ENCODE assay signal across 8 cellular contexts in the genomic region with DNA sequence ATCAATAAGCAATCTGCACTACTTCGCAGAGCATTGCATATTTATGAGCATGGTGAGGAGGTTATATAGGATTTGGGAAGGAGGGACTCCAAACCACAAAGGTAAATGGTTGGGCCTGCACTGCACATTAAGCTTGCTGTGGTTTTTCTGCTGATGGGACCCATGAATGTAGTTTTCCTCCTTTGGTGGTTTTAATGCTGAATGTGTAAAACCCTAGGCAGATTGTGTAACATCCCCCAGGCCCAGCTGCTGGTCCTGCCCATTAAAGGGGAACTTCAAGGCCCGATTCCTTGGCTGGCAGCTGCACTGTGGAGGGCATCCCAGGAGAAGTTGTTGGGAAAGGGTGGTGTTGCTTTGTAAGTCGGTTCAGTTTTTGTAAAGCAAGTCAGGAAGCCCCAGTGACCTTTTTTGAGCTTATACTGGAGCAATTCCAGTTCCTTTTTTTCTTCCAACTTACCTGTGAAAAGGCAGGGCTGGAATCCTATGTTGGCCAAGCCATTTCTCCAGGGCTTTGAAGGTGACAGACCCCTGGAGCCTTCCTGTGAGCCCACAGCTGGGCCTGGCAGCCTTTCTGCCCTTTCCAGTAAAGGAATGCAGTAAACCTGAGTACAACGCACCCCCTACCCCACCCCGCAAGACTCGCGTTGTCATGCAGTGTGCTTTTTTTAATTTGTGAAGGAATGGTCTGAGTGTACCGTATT. TPM values are rescaled to one million over a fixed set of nuclear protein-coding genes. Genes with fewer than 3 reads are reported as not detected.
A peak's percentile ranks its signal among the peaks of the same experiment; 100 is the strongest.
DNase-seq lines count a peak whose midpoint lies in the region; ATAC-seq and TF ChIP-seq lines count a peak whose summit lies in the region.

No MANE protein-coding gene starts in this region.

- H3K27me3 ChIP-seq in body of pancreas = no peaks in the 10 kb centered on the region
- H3K27me3 ChIP-seq in spleen (replicated peaks in 1 of 7) = no peaks in the 10 kb centered on the region

- H3K36me3 ChIP-seq in body of pancreas (replicated peaks in 1 of 2; ENCODE audit: insufficient read depth in 1 of 2, low read depth in 2 of 2) (no peaks in the 10 kb centered on the region), spleen (peaks cover 0 to 73% (median 3%) of the 10 kb centered on the region in 6 donors)

- no peaks in the 10 kb centered on the region for H3K9me3 ChIP-seq in body of pancreas
- no peaks in the 10 kb centered on the region for H3K9me3 ChIP-seq in spleen

- DNase-seq in HK-2 (ENCODE audit: unreplicated experiment) (peak; percentile 46), body of pancreas (peak; percentile 49 to 79 (median 59)), islet precursor cell (peak; percentile 67), spleen (no peak), NCI-H1092 (lab: John Stamatoyannopoulos, UW) (no peak), NCI-H2081 treated with DMSO at 0.1 percent for 48 hours (lab: John Stamatoyannopoulos, UW) (no peak)

- WGBS in body of pancreas, 2 donors = 11 to 14% methylated on average over 7 to 8 of the region's 8 CpGs
- 46 to 66% (median 50%) methylated on average over 7 to 8 of the region's 8 CpGs for WGBS in spleen, 5 donors

- H3K4me3 ChIP-seq in body of pancreas (no peak overlapping the region), spleen (no peak overlapping the region)

- H3K27ac ChIP-seq in body of pancreas = peak overlapping the region; percentile 90 to 95 (median 94)
- peak overlapping the region in 7 of 8 donors; percentile 42 to 80 (median 77) for H3K27ac ChIP-seq in spleen

- ATAC-seq in body of pancreas (no peak), HG02938 (IDR thresholded peaks at IDR 0.05; ENCODE audit: unreplicated experiment) (no peak), GM18519 (IDR thresholded peaks at IDR 0.05; ENCODE audit: low FRiP score, unreplicated experiment) (no peak)

- no peak for TF ChIP-seq POLR2A in body of pancreas (IDR thresholded peaks at IDR 0.05)
- no peak for TF ChIP-seq POLR2A in spleen (IDR thresholded peaks at IDR 0.05)

- H3K4me1 ChIP-seq in body of pancreas (peaks cover 43% of the 10 kb centered on the region), spleen (peaks cover 15 to 62% (median 50%) of the 10 kb centered on the region in 6 donors)

- intact Hi-C loops in body of pancreas (cut with DNase I) (no loop called here), spleen (cut with DNase I; ENCODE audit: low total_unique reads) (no loop called here)

- TF ChIP-seq CTCF in body of pancreas (IDR thresholded peaks at IDR 0.05) = no peak
- no peak for TF ChIP-seq CTCF in spleen (IDR thresholded peaks at IDR 0.05 in 8 of 11, conservative IDR thresholded peaks at IDR 0.05 in 3 of 11)

RNA-seq across cellular contexts. Expression of a gene that starts 43.1 kb away (rescaled TPM):
- total RNA-seq in body of pancreas (10 to 100 TPM; 19.2 to 23.4 TPM), spleen (10 to 100 TPM; 19.3 to 44.6 (median 30.8) TPM)
- 10 to 100 TPM; 53.2 to 68.4 (median 61.8) TPM for polyA plus RNA-seq in spleen

Comparison
In these comparisons a context has a peak if more than half of its experiments do, and no peak if none do; other contexts are left out.
1. DNase-seq: peak in HK-2 (single experiment), body of pancreas (4 of 4) and islet precursor cell (single experiment); none in spleen (single experiment), NCI-H1092 (single experiment) and NCI-H2081 treated with DMSO at 0.1 percent for 48 hours (single experiment).